Comparison of ENCODE assay signal across 16 cellular contexts in the genomic region with DNA sequence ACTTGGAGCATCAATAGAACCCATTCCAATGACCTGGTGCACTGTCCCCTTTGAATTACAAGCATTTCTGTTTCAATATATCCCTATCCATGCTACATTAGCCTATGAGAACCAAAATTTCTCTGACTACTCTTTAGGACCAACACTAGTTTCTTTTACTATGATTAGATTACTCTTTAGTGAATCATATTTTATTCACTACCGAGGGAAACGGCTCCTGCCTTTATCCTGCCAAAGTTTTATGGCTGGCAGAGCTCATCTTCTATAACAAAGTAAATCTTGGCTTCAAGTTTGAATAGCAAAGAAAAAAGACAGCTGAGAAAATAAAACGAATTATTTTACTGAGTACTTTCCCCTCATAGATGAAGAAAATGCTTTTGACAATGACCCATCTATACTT.
DNase-seq lines count a peak whose midpoint lies in the region; ATAC-seq and TF ChIP-seq lines count a peak whose summit lies in the region.
"Had no signal": no experiment of that assay in that cellular context is flagged by ENCODE, and none has a peak within 500 bp of the region (broad histone marks: within the 10 kb centered on the region; RNA-seq: fewer than 3 reads in every experiment).

No MANE protein-coding gene starts in this region.

- peak; percentile 10 for DNase-seq in AG09309 (ENCODE audit: low read depth)
- peak; percentile 79 for DNase-seq in NCI-H446 treated with DMSO at 0.1 percent for 48 hours (lab: John Stamatoyannopoulos, UW)
- DNase-seq in fibroblast of mammary gland (ENCODE audit: low read depth): peak; percentile 52
- peak; percentile 45 for DNase-seq in myocyte (ENCODE audit: low read depth)
- no peak for DNase-seq in cerebellum (ENCODE audit: low spot score)
- DNase-seq in H4 (ENCODE audit: low spot score): no peak
- no peak for DNase-seq in HFFc6
- DNase-seq: BE2C; CD8-positive, alpha-beta T cell; DMS79 treated with DMSO at 0.1 percent for 48 hours; H7; NCI-H1105 treated with DMSO at 0.1 percent for 48 hours; NCI-H187 treated with DMSO at 0.1 percent for 48 hours; NCI-H82 had no signal

- no peaks in the 10 kb centered on the region for H3K4me1 Mint-ChIP-seq in HFFc6 (ENCODE audit: low read depth)

- no peak overlapping the region for H3K27ac Mint-ChIP-seq in HFFc6
- H3K27ac Mint-ChIP-seq: CD8-positive, alpha-beta T cell had no signal

- TF ChIP-seq CTCF in AG09309 (IDR thresholded peaks at IDR 0.05; ENCODE audit: control insufficient read depth, insufficient read depth, low read depth, low read length, missing control alignments): no peak
- TF ChIP-seq CTCF in fibroblast of mammary gland (conservative IDR thresholded peaks at IDR 0.05; ENCODE audit: control insufficient read depth, insufficient read depth, low read depth, low read length): no peak
- no peak for TF ChIP-seq CTCF in HFFc6 (IDR thresholded peaks at IDR 0.05)

- H3K4me3 Mint-ChIP-seq in HFFc6: no peak overlapping the region
- H3K4me3 Mint-ChIP-seq: CD8-positive, alpha-beta T cell had no signal

- peaks cover 3% of the 10 kb centered on the region; the same call in 1 of the 2 replicates for H3K27me3 Mint-ChIP-seq in HFFc6 (ENCODE audit: insufficient read depth)

- peaks cover 7% of the 10 kb centered on the region; the same call in 1 of the 2 replicates for H3K36me3 Mint-ChIP-seq in HFFc6 (ENCODE audit: low read depth)

- H3K9me3 Mint-ChIP-seq in HFFc6: peaks cover 37% of the 10 kb centered on the region
- H3K9me3 Mint-ChIP-seq: CD8-positive, alpha-beta T cell had no signal

- no peak overlapping the region for H3K4me3 ChIP-seq in AG09309 (ENCODE audit: control insufficient read depth, low read depth, low read length)
- H3K4me3 ChIP-seq in fibroblast of mammary gland (ENCODE audit: control insufficient read depth, low read depth, low read length): no peak overlapping the region
- H3K4me3 ChIP-seq: SJSA1 had no signal

- no peak for ATAC-seq in HG02588 (IDR thresholded peaks at IDR 0.05; ENCODE audit: unreplicated experiment)
- ATAC-seq: CD8-positive, alpha-beta T cell had no signal

Comparison
In these comparisons a context has a peak if more than half of its experiments do, and no peak if none do; other contexts are left out.
1. DNase-seq: peak in AG09309 (single experiment), NCI-H446 treated with DMSO at 0.1 percent for 48 hours (single experiment), fibroblast of mammary gland (single experiment) and myocyte (single experiment); none in cerebellum (single experiment), H4 (single experiment) and HFFc6 (single experiment).